ENCODE assay signal across 16 cellular contexts in genomic region chr1:116387551-116387950, GRCh38. TPM values are rescaled to one million over a fixed set of nuclear protein-coding genes. Genes with fewer than 3 reads are reported as not detected.
A peak's percentile ranks its signal among the peaks of the same experiment; 100 is the strongest.
DNase-seq lines count a peak whose midpoint lies in the region; ATAC-seq and TF ChIP-seq lines count a peak whose summit lies in the region.
"Had no signal": no experiment of that assay in that cellular context is flagged by ENCODE, and none has a peak within 500 bp of the region (broad histone marks: within the 10 kb centered on the region; RNA-seq: fewer than 3 reads in every experiment).

No MANE protein-coding gene starts in this region.

- peaks cover 73% of the 10 kb centered on the region for H3K36me3 Mint-ChIP-seq in T-helper 2 cell treated with Interferon-gamma antibody and Interleukin-4, amounts not matched to agents 5 μg/mL and 100 μg/mL, for 36 hours (ENCODE audit: low read depth)
- H3K36me3 Mint-ChIP-seq in stimulated activated naive CD8-positive, alpha-beta T cell treated with anti-CD3 and anti-CD28 coated beads, Interleukin-15, Interleukin-2, amounts not matched to agents 100 ng/mL and 50 ng/mL, for 24 hours (ENCODE audit: low read depth): peaks cover 82% of the 10 kb centered on the region
- peaks cover 35 to 46% of the 10 kb centered on the region in 2 donors for H3K36me3 Mint-ChIP-seq in activated naive CD4-positive, alpha-beta T cell treated with anti-CD3 and anti-CD28 coated beads, Interleukin-2, amount 50 U/mL, for 72 hours

- H3K36me3 ChIP-seq in thyroid gland: peaks cover 68 to 69% of the 10 kb centered on the region in 2 donors

- TF ChIP-seq CTCF in thyroid gland (IDR thresholded peaks at IDR 0.05): no peak

- 84 to 91% methylated on average over 6 of the region's 6 CpGs for WGBS in thyroid gland, 2 donors

- no peak for TF ChIP-seq POLR2A in thyroid gland (IDR thresholded peaks at IDR 0.05)

- peaks cover 30% of the 10 kb centered on the region for H3K4me1 Mint-ChIP-seq in T-helper 2 cell treated with Interferon-gamma antibody and Interleukin-4, amounts not matched to agents 5 μg/mL and 100 μg/mL, for 36 hours (ENCODE audit: low read depth)
- peaks cover 70% of the 10 kb centered on the region for H3K4me1 Mint-ChIP-seq in stimulated activated naive CD8-positive, alpha-beta T cell treated with anti-CD3 and anti-CD28 coated beads, Interleukin-15, Interleukin-2, amounts not matched to agents 100 ng/mL and 50 ng/mL, for 24 hours (ENCODE audit: low read depth)
- peaks cover 55% of the 10 kb centered on the region for H3K4me1 Mint-ChIP-seq in stimulated activated naive CD8-positive, alpha-beta T cell treated with anti-CD3 and anti-CD28 coated beads, Interleukin-15, amount 100 ng/mL, for 72 hours

- ATAC-seq in stimulated activated naive CD8-positive, alpha-beta T cell treated with anti-CD3 and anti-CD28 coated beads, Interleukin-15, amount 100 ng/mL, for 72 hours: no peak
- no peak for ATAC-seq in activated naive CD4-positive, alpha-beta T cell treated with anti-CD3 and anti-CD28 coated beads, Interleukin-2, amount 50 U/mL, for 72 hours
- ATAC-seq in HG03469 (IDR thresholded peaks at IDR 0.05; ENCODE audit: unreplicated experiment): no peak

- intact Hi-C loops in thyroid gland (cut with DNase I): no loop called here

- H3K4me3 ChIP-seq in thyroid gland (replicated peaks in 1 of 3): no peak overlapping the region
- H3K4me3 ChIP-seq: BLaER1 treated with 17β-estradiol and CSF1 and Interleukin-3, amounts not matched to agents 10 nM and 100 nM had no signal

- H3K4me1 ChIP-seq in thyroid gland: peaks cover 48 to 51% of the 10 kb centered on the region in 2 donors

- no peak for DNase-seq in T-helper 2 cell treated with Interferon-gamma antibody and Interleukin-4, amounts not matched to agents 5 μg/mL and 100 μg/mL, for 36 hours (ENCODE audit: low spot score)
- DNase-seq in T-helper 2 cell (no peak), thyroid gland (no peak), KG1 (lab: John Stamatoyannopoulos, UW) (no peak)
- DNase-seq in stimulated activated naive CD8-positive, alpha-beta T cell treated with anti-CD3 and anti-CD28 coated beads, Interleukin-15, amount 100 ng/mL, for 72 hours: no peak
- DNase-seq in activated naive CD4-positive, alpha-beta T cell treated with anti-CD3 and anti-CD28 coated beads, Interleukin-2, amount 50 U/mL, for 72 hours (ENCODE audit: low spot score in 2 of 2): no peak
- DNase-seq: COR-L47, GF-D8, GOT3, NCI-H1436 treated with DMSO at 0.1 percent for 48 hours, NCI-H2029 treated with DMSO at 0.1 percent for 48 hours, NCI-H2171 treated with DMSO at 0.1 percent for 48 hours, NCI-H82 had no signal

- no peaks in the 10 kb centered on the region for H3K27me3 Mint-ChIP-seq in T-helper 2 cell treated with Interferon-gamma antibody and Interleukin-4, amounts not matched to agents 5 μg/mL and 100 μg/mL, for 36 hours (ENCODE audit: low read depth)
- no peaks in the 10 kb centered on the region for H3K27me3 Mint-ChIP-seq in stimulated activated naive CD8-positive, alpha-beta T cell treated with anti-CD3 and anti-CD28 coated beads, Interleukin-15, Interleukin-2, amounts not matched to agents 100 ng/mL and 50 ng/mL, for 24 hours
- H3K27me3 Mint-ChIP-seq in stimulated activated naive CD8-positive, alpha-beta T cell treated with anti-CD3 and anti-CD28 coated beads, Interleukin-15, amount 100 ng/mL, for 72 hours: no peaks in the 10 kb centered on the region

- peak overlapping the region; percentile 27 for H3K27ac Mint-ChIP-seq in T-helper 2 cell treated with Interferon-gamma antibody and Interleukin-4, amounts not matched to agents 5 μg/mL and 100 μg/mL, for 36 hours
- H3K27ac Mint-ChIP-seq in stimulated activated naive CD8-positive, alpha-beta T cell treated with anti-CD3 and anti-CD28 coated beads, Interleukin-15, Interleukin-2, amounts not matched to agents 100 ng/mL and 50 ng/mL, for 24 hours: peak overlapping the region; percentile 21
- no peak overlapping the region for H3K27ac Mint-ChIP-seq in stimulated activated naive CD8-positive, alpha-beta T cell treated with anti-CD3 and anti-CD28 coated beads, Interleukin-15, amount 100 ng/mL, for 72 hours
- peak overlapping the region; percentile 18 to 36 for H3K27ac Mint-ChIP-seq in activated naive CD4-positive, alpha-beta T cell treated with anti-CD3 and anti-CD28 coated beads, Interleukin-2, amount 50 U/mL, for 72 hours

- H3K9me3 Mint-ChIP-seq in T-helper 2 cell treated with Interferon-gamma antibody and Interleukin-4, amounts not matched to agents 5 μg/mL and 100 μg/mL, for 36 hours: no peaks in the 10 kb centered on the region
- H3K9me3 Mint-ChIP-seq in stimulated activated naive CD8-positive, alpha-beta T cell treated with anti-CD3 and anti-CD28 coated beads, Interleukin-15, Interleukin-2, amounts not matched to agents 100 ng/mL and 50 ng/mL, for 24 hours: no peaks in the 10 kb centered on the region
- H3K9me3 Mint-ChIP-seq in stimulated activated naive CD8-positive, alpha-beta T cell treated with anti-CD3 and anti-CD28 coated beads, Interleukin-15, amount 100 ng/mL, for 72 hours: no peaks in the 10 kb centered on the region
- H3K9me3 Mint-ChIP-seq in activated naive CD4-positive, alpha-beta T cell treated with anti-CD3 and anti-CD28 coated beads, Interleukin-2, amount 50 U/mL, for 72 hours: no peaks in the 10 kb centered on the region

- no peaks in the 10 kb centered on the region for H3K9me3 ChIP-seq in thyroid gland
- H3K9me3 ChIP-seq: BLaER1 treated with 17β-estradiol and CSF1 and Interleukin-3, amounts not matched to agents 10 nM and 100 nM had no signal

- H3K27me3 ChIP-seq in thyroid gland: no peaks in the 10 kb centered on the region
- H3K27me3 ChIP-seq: BLaER1 treated with 17β-estradiol and CSF1 and Interleukin-3, amounts not matched to agents 10 nM and 100 nM had no signal

- H3K27ac ChIP-seq in thyroid gland: peak overlapping the region in 2 of 3 donors; percentile 75
- H3K27ac ChIP-seq: BLaER1 treated with 17β-estradiol and CSF1 and Interleukin-3, amounts not matched to agents 10 nM and 100 nM had no signal

- H3K4me3 Mint-ChIP-seq in T-helper 2 cell treated with Interferon-gamma antibody and Interleukin-4, amounts not matched to agents 5 μg/mL and 100 μg/mL, for 36 hours: no peak overlapping the region
- H3K4me3 Mint-ChIP-seq in stimulated activated naive CD8-positive, alpha-beta T cell treated with anti-CD3 and anti-CD28 coated beads, Interleukin-15, Interleukin-2, amounts not matched to agents 100 ng/mL and 50 ng/mL, for 24 hours: no peak overlapping the region
- no peak overlapping the region for H3K4me3 Mint-ChIP-seq in stimulated activated naive CD8-positive, alpha-beta T cell treated with anti-CD3 and anti-CD28 coated beads, Interleukin-15, amount 100 ng/mL, for 72 hours

RNA-seq across cellular contexts. Expression of gene ATP1A1, which starts 14.5 kb away (rescaled TPM):
- 100 to 1,000 TPM; 220 to 337 TPM for total RNA-seq in activated naive CD4-positive, alpha-beta T cell treated with anti-CD3 and anti-CD28 coated beads, Interleukin-2, amount 50 U/mL, for 72 hours
- total RNA-seq in thyroid gland: 1,000 to 10,000 TPM in 3 of 4 donors, 100 to 1,000 TPM in 1; 770 to 1,450 (median 1,316) TPM

Comparison
In these comparisons a context has a peak if more than half of its experiments do, and no peak if none do; other contexts are left out.
1. H3K27ac Mint-ChIP-seq: peak in T-helper 2 cell treated with Interferon-gamma antibody and Interleukin-4, amounts not matched to agents 5 μg/mL and 100 μg/mL, for 36 hours (single experiment), stimulated activated naive CD8-positive, alpha-beta T cell treated with anti-CD3 and anti-CD28 coated beads, Interleukin-15, Interleukin-2, amounts not matched to agents 100 ng/mL and 50 ng/mL, for 24 hours (single experiment) and activated naive CD4-positive, alpha-beta T cell treated with anti-CD3 and anti-CD28 coated beads, Interleukin-2, amount 50 U/mL, for 72 hours (2 of 2); none in stimulated activated naive CD8-positive, alpha-beta T cell treated with anti-CD3 and anti-CD28 coated beads, Interleukin-15, amount 100 ng/mL, for 72 hours (0 of 2).